In the genomic region with DNA sequence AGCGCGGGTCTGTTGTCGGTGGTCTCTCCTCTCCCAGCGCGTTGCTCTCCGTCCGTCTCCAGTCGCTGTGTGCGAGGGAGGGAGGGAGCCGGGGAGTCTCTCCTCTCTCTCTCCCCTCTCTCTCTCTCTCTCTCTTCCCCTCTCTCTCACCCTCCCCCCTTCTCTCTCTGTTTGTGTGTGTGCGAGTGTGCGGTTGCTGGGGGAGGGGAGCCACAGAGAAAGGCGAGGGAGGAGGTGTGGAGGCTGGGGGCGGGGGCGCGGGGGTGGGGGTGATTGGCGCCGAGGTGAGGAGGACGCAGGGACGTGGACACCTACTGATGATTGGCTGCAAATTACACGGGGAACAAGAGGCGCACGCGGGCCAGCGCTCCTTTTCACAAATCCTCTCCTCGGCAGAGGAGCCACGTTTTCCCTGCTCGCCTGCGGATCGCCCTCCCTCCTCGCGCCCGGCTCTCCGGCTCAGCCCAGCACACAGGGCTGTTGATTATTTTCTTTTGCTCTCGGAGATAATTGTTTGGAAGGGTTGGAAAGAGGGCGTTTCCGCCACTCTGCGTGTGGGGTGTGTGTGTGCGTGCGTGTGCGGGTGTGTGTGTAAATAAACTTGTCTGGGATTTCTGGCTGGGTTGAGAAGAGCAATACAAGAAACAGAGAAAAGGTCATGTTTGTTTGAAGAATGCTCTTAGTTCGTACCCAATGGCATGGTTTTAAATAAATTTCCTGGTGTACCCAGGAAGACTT, we compare ENCODE assay signal across 8 cellular contexts. TPM values are rescaled to one million over a fixed set of nuclear protein-coding genes. Genes with fewer than 3 reads are reported as not detected.
DNase-seq lines count a peak whose midpoint lies in the region; ATAC-seq and TF ChIP-seq lines count a peak whose summit lies in the region.

Gene CXXC4 (minus strand): TSS at position 73 of the 738 bp plus-strand sequence. CDS start 3,092 bp downstream, outside the sequence.

- ATAC-seq in GM19351 (IDR thresholded peaks at IDR 0.05; ENCODE audit: unreplicated experiment) (peak; percentile 21), HG02884 (IDR thresholded peaks at IDR 0.05; ENCODE audit: unreplicated experiment) (no peak)

- H3K9me3 ChIP-seq in SJSA1 (replicated peaks) (no peaks in the 10 kb centered on the region), spleen (no peaks in the 10 kb centered on the region)

- peak within 1 kb of the TSS; percentile 48 for H3K4me3 ChIP-seq in LNCaP clone FGC (ENCODE audit: low read depth, low read length)
- H3K4me3 ChIP-seq in SJSA1 = peak within 1 kb of the TSS; percentile 36
- H3K4me3 ChIP-seq in spleen = peak within 1 kb of the TSS; percentile 16 to 64 (median 26)

- DNase-seq in CD14-positive monocyte (ENCODE audit: low spot score) = no peak
- no peak for DNase-seq in LNCaP clone FGC (ENCODE audit: low read depth)
- peak; percentile 59 to 78 for DNase-seq in SJSA1 (ENCODE audit: low read depth in 1 of 2, low spot score in 2 of 2)
- DNase-seq in central memory CD4-positive, alpha-beta T cell = peak; percentile 25
- peak; percentile 33 for DNase-seq in kidney glomerular epithelial cell (lab: John Stamatoyannopoulos, UW)
- DNase-seq in spleen = peak; percentile 64

- intact Hi-C loops in CD14-positive monocyte (cut with micrococcal nuclease) (no loop called here), spleen (cut with DNase I; ENCODE audit: low total_unique reads) (no loop called here)

- H3K36me3 ChIP-seq in SJSA1 (no peaks in the 10 kb centered on the region), spleen (no peaks in the 10 kb centered on the region)

- no peak for TF ChIP-seq POLR2A in spleen (IDR thresholded peaks at IDR 0.05)

- H3K27me3 Mint-ChIP-seq in CD14-positive monocyte (ENCODE audit: low read depth in 3 of 3) = peaks cover 65 to 77% (median 66%) of the 10 kb centered on the region in 3 donors

- H3K4me1 Mint-ChIP-seq in CD14-positive monocyte = peaks cover 19% of the 10 kb centered on the region

- TF ChIP-seq CTCF in CD14-positive monocyte (IDR thresholded peaks at IDR 0.05) (no peak), LNCaP clone FGC (IDR thresholded peaks at IDR 0.05; ENCODE audit: control insufficient read depth, extremely low read depth, insufficient read depth) (no peak), spleen (IDR thresholded peaks at IDR 0.05 in 8 of 11, conservative IDR thresholded peaks at IDR 0.05 in 3 of 11) (no peak)

- peaks cover 0 to 18% (median 8%) of the 10 kb centered on the region in 7 donors for H3K9me3 Mint-ChIP-seq in CD14-positive monocyte

- H3K27ac Mint-ChIP-seq in CD14-positive monocyte = no peak within 1 kb of the TSS

- H3K27ac ChIP-seq in SJSA1 (no peak within 1 kb of the TSS), spleen (peak within 1 kb of the TSS in 6 of 8 donors; percentile 11 to 69 (median 63))

- H3K4me1 ChIP-seq in SJSA1 (replicated peaks) (peaks cover 11% of the 10 kb centered on the region), spleen (peaks cover 0 to 48% (median 26%) of the 10 kb centered on the region in 6 donors)

- 1 to 4% (median 2%) methylated on average over 40 to 42 of the region's 42 CpGs for WGBS in spleen, 5 donors

- peaks cover 0 to 3% of the 10 kb centered on the region in 2 donors for H3K36me3 Mint-ChIP-seq in CD14-positive monocyte

- peaks cover 12% of the 10 kb centered on the region for H3K27me3 ChIP-seq in SJSA1 (replicated peaks)
- peaks cover 0 to 100% (median 37%) of the 10 kb centered on the region in 7 donors for H3K27me3 ChIP-seq in spleen (replicated peaks in 1 of 7)

- H3K4me3 Mint-ChIP-seq in CD14-positive monocyte = peak within 1 kb of the TSS; percentile 32 to 88

RNA-seq across cellular contexts. Expression of gene CXXC4, which starts in this region (rescaled TPM):
- not detected for polyA plus RNA-seq in CD14-positive monocyte
- 0.37 and 0.56 TPM in 2 replicates for total RNA-seq in SJSA1 (2014; rRNA removed; shearing (Covaris generic))
- 1 to 10 TPM in 4 of 7 donors, under 1 TPM in 3; 0.43 to 1.6 (median 1.2) TPM for total RNA-seq in spleen
- polyA plus RNA-seq in spleen = under 1 TPM; 0.09 to 0.19 (median 0.15) TPM

Comparison
In these comparisons a context has a peak if more than half of its experiments do, and no peak if none do; other contexts are left out.
1. Peak in DNase-seq and H3K4me3 ChIP-seq in SJSA1; RNA of the gene not detected or under 1 TPM.
2. DNase-seq: peak in central memory CD4-positive, alpha-beta T cell (single experiment), kidney glomerular epithelial cell (single experiment) and spleen (single experiment); none in CD14-positive monocyte (single experiment) and LNCaP clone FGC (single experiment).
3. Peak in every context shown above with its lines, with median percentiles within 50 percentile points of each other: H3K4me3 ChIP-seq.